ENCODE assay signal across 8 cellular contexts in genomic region chrX:103685396-103685795, GRCh38. TPM values are rescaled to one million over a fixed set of nuclear protein-coding genes. Genes with fewer than 3 reads are reported as not detected.
DNase-seq lines count a peak whose midpoint lies in the region; ATAC-seq, FAIRE-seq and TF ChIP-seq lines count a peak whose summit lies in the region.

No MANE protein-coding gene starts in this region.

- peaks cover 18% of the 10 kb centered on the region for H3K36me3 Mint-ChIP-seq in activated CD4-positive, alpha-beta memory T cell treated with anti-CD3 and anti-CD28 coated beads, Interleukin-2, amount 10 ng/mL, durations not matched to agents 7 days and 5 days (ENCODE audit: low read depth)

- CTCF ChIA-PET in activated CD4-positive, alpha-beta memory T cell treated with anti-CD3 and anti-CD28 coated beads, Interleukin-2, amount 10 ng/mL, durations not matched to agents 7 days and 5 days (lab: Charles Lee) = interaction anchor here (0.8 to 2.4 kb wide), 2 partner anchors 234 to 471 kb away, joined by 4 to 6 read pairs; partner anchors contain the start of gene SLC25A53

- peak; percentile 12 for DNase-seq in stimulated activated CD4-positive, alpha-beta T cell treated with anti-CD3 and anti-CD28 coated beads, Interleukin-15, amount 100 ng/mL, for 24 hours
- DNase-seq in stimulated activated CD4-positive, alpha-beta T cell treated with anti-CD3 and anti-CD28 coated beads, Interleukin-4, amount 100 ng/mL, for 1 hour = no peak
- DNase-seq in activated CD4-positive, alpha-beta memory T cell treated with anti-CD3 and anti-CD28 coated beads, Interleukin-2, amount 10 ng/mL, durations not matched to agents 7 days and 5 days = no peak
- no peak for DNase-seq in kidney
- DNase-seq in activated effector memory CD4-positive, alpha-beta T cell treated with Interleukin-2 at 50 U/mL for 16 hours = no peak
- no peak for DNase-seq in HuH-7.5 (ENCODE audit: low spot score)

- no peaks in the 10 kb centered on the region for H3K4me1 ChIP-seq in kidney (ENCODE audit: control insufficient read depth in 1 of 2, insufficient read depth in 1 of 2, low read depth in 1 of 2, low read length in 2 of 2)

- FAIRE-seq in kidney (lab: Jason Lieb, UNC) = no peak

- peak overlapping the region; percentile 79 for H3K4me3 Mint-ChIP-seq in activated CD4-positive, alpha-beta memory T cell treated with anti-CD3 and anti-CD28 coated beads, Interleukin-2, amount 10 ng/mL, durations not matched to agents 7 days and 5 days

- H3K4me3 ChIP-seq in kidney (ENCODE audit: low read length in 2 of 2) = peak overlapping the region; percentile 92 to 93

- no peaks in the 10 kb centered on the region for H3K9me3 Mint-ChIP-seq in activated CD4-positive, alpha-beta memory T cell treated with anti-CD3 and anti-CD28 coated beads, Interleukin-2, amount 10 ng/mL, durations not matched to agents 7 days and 5 days

- peaks cover 12% of the 10 kb centered on the region for H3K4me1 Mint-ChIP-seq in activated CD4-positive, alpha-beta memory T cell treated with anti-CD3 and anti-CD28 coated beads, Interleukin-2, amount 10 ng/mL, durations not matched to agents 7 days and 5 days

- intact Hi-C loops in kidney (cut with DNase I) = no loop called here

- H3K27ac ChIP-seq in kidney (ENCODE audit: low read depth in 2 of 2, low read length in 2 of 2) = no peak overlapping the region

- no peak for TF ChIP-seq CTCF in kidney (IDR thresholded peaks at IDR 0.05; ENCODE audit: borderline replicate concordance, extremely low read depth, insufficient read depth)

- ATAC-seq in HG02763 (IDR thresholded peaks at IDR 0.05; ENCODE audit: unreplicated experiment) (no peak), GM19452 (IDR thresholded peaks at IDR 0.05; ENCODE audit: unreplicated experiment) (no peak)

- H3K27me3 Mint-ChIP-seq in activated CD4-positive, alpha-beta memory T cell treated with anti-CD3 and anti-CD28 coated beads, Interleukin-2, amount 10 ng/mL, durations not matched to agents 7 days and 5 days = no peaks in the 10 kb centered on the region

- H3K36me3 ChIP-seq in kidney (ENCODE audit: control insufficient read depth in 1 of 2, insufficient read depth in 2 of 2, low read length in 2 of 2) = peaks cover 4 to 12% of the 10 kb centered on the region in 2 donors

- H3K9me3 ChIP-seq in kidney (ENCODE audit: control insufficient read depth in 1 of 2, low read length in 2 of 2) = no peaks in the 10 kb centered on the region

- POLR2A ChIA-PET in activated CD4-positive, alpha-beta memory T cell treated with anti-CD3 and anti-CD28 coated beads, Interleukin-2, amount 10 ng/mL, durations not matched to agents 7 days and 5 days (lab: Charles Lee) = interaction anchor here (1.5 to 2.5 kb wide), 2 partner anchors 56 to 235 kb away, joined by 6 to 10 read pairs; partner anchors contain the start of gene TCEAL1

- peak overlapping the region; percentile 75 for H3K27ac Mint-ChIP-seq in activated CD4-positive, alpha-beta memory T cell treated with anti-CD3 and anti-CD28 coated beads, Interleukin-2, amount 10 ng/mL, durations not matched to agents 7 days and 5 days

- peak overlapping the region; percentile 60 to 88 for H3K9ac ChIP-seq in kidney (ENCODE audit: low read length in 2 of 2)

RNA-seq across cellular contexts. Expression of gene MORF4L2, which starts 1.1 kb away (rescaled TPM):
- total RNA-seq in activated CD4-positive, alpha-beta memory T cell treated with anti-CD3 and anti-CD28 coated beads, Interleukin-2, amount 10 ng/mL, durations not matched to agents 7 days and 5 days = 100 to 1,000 TPM; 134 to 135 TPM
- total RNA-seq in kidney = 250 TPM
- 146 TPM for polyA plus RNA-seq in kidney (ENCODE audit: insufficient read depth, low read depth, low replicate concordance)

RNA-seq across cellular contexts. Expression of gene TMEM31, which starts 25.3 kb away (rescaled TPM):
- total RNA-seq in activated CD4-positive, alpha-beta memory T cell treated with anti-CD3 and anti-CD28 coated beads, Interleukin-2, amount 10 ng/mL, durations not matched to agents 7 days and 5 days = not detected
- total RNA-seq in kidney = 0.38 TPM
- polyA plus RNA-seq in kidney (ENCODE audit: insufficient read depth, low read depth, low replicate concordance) = not detected

RNA-seq across cellular contexts. Expression of gene TCEAL1, which starts 56.6 kb away (rescaled TPM):
- total RNA-seq in activated CD4-positive, alpha-beta memory T cell treated with anti-CD3 and anti-CD28 coated beads, Interleukin-2, amount 10 ng/mL, durations not matched to agents 7 days and 5 days = 1 to 10 TPM; 6.5 to 6.7 TPM
- total RNA-seq in kidney = 30.3 TPM
- 32.5 TPM for polyA plus RNA-seq in kidney (ENCODE audit: insufficient read depth, low read depth, low replicate concordance)
